ENCODE assay signal across 12 cellular contexts in the genomic region with DNA sequence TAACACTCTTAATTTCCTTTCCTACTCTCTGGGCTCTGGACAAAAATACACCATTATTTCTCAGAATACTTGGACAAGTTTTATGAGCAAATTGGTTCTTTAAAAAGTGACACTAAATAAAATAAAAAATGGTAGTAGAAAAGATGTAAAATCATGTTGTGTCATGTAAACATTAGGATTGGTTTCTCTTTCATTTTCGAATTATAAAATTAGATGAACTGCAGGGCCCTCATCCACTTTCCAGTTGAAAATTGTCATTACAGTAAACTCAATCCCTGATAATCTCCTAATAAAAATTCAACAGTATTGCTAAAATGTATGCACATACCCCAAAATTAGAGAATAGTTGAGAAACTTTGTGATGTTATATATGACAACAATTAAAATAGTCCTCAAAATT.
DNase-seq lines count a peak whose midpoint lies in the region; ATAC-seq and TF ChIP-seq lines count a peak whose summit lies in the region.
"Had no signal": no experiment of that assay in that cellular context is flagged by ENCODE, and none has a peak within 500 bp of the region (broad histone marks: within the 10 kb centered on the region; RNA-seq: fewer than 3 reads in every experiment).

No MANE protein-coding gene starts in this region.

- TF ChIP-seq EP300 in transverse colon (IDR thresholded peaks at IDR 0.05; ENCODE audit: low read depth) = no peak

- H3K4me3 ChIP-seq in CD4-positive, CD25-positive, alpha-beta regulatory T cell (ENCODE audit: low read depth, low read length) = peak overlapping the region; percentile 26
- H3K4me3 ChIP-seq in naive thymus-derived CD4-positive, alpha-beta T cell (ENCODE audit: low read length) = no peak overlapping the region
- H3K4me3 ChIP-seq in transverse colon = no peak overlapping the region

- H3K36me3 Mint-ChIP-seq in CD4-positive, CD25-positive, alpha-beta regulatory T cell = no peaks in the 10 kb centered on the region
- peaks cover 4% of the 10 kb centered on the region for H3K36me3 Mint-ChIP-seq in IgD-negative memory B cell
- H3K36me3 Mint-ChIP-seq in activated naive CD8-positive, alpha-beta T cell treated with anti-CD3 and anti-CD28 coated beads, Interleukin-2, amount 50 U/mL, for 24 hours (ENCODE audit: low read depth) = no peaks in the 10 kb centered on the region
- H3K36me3 Mint-ChIP-seq in naive thymus-derived CD4-positive, alpha-beta T cell = peaks cover 0 to 6% (median 0%) of the 10 kb centered on the region in 5 donors

- H3K27me3 Mint-ChIP-seq in CD4-positive, CD25-positive, alpha-beta regulatory T cell = no peaks in the 10 kb centered on the region
- no peaks in the 10 kb centered on the region for H3K27me3 Mint-ChIP-seq in IgD-negative memory B cell
- no peaks in the 10 kb centered on the region for H3K27me3 Mint-ChIP-seq in activated naive CD8-positive, alpha-beta T cell treated with anti-CD3 and anti-CD28 coated beads, Interleukin-2, amount 50 U/mL, for 24 hours
- H3K27me3 Mint-ChIP-seq in naive thymus-derived CD4-positive, alpha-beta T cell = peaks cover 0 to 5% (median 0%) of the 10 kb centered on the region in 5 donors

- WGBS in transverse colon (ENCODE audit: low coverage in 1 of 2), 2 donors = 24 to 33% methylated on average over 1 of the region's 1 CpG

- no peak for TF ChIP-seq POLR2A in transverse colon (IDR thresholded peaks at IDR 0.05)

- H3K9me3 ChIP-seq in CD4-positive, CD25-positive, alpha-beta regulatory T cell (ENCODE audit: control insufficient read depth in 2 of 2, low read length in 2 of 2) = no peaks in the 10 kb centered on the region
- no peaks in the 10 kb centered on the region for H3K9me3 ChIP-seq in naive thymus-derived CD4-positive, alpha-beta T cell (ENCODE audit: control insufficient read depth in 2 of 3, low read length in 3 of 3)
- H3K9me3 ChIP-seq in transverse colon = no peaks in the 10 kb centered on the region

- in situ Hi-C loops in transverse colon (cut with MboI; ENCODE audit: low pct_ligation_motif_present in 1 of 4, low pct_unique_long_range_greater_than_20kb in 1 of 4, low sequenced_read_pairs in 3 of 4) = loop anchor here in 2 of 4 donors (25.0 kb wide), 1 partner anchor 169 kb away; no protein-coding TSS in a partner anchor

- no peaks in the 10 kb centered on the region for H3K4me1 ChIP-seq in CD4-positive, CD25-positive, alpha-beta regulatory T cell (ENCODE audit: control insufficient read depth, insufficient read depth, low read length, poor library complexity, severe bottlenecking)
- no peaks in the 10 kb centered on the region for H3K4me1 ChIP-seq in naive thymus-derived CD4-positive, alpha-beta T cell (ENCODE audit: control insufficient read depth in 2 of 2, insufficient read depth in 2 of 2, low read length in 2 of 2)
- H3K4me1 ChIP-seq in transverse colon = peaks cover 0 to 14% (median 0%) of the 10 kb centered on the region in 4 donors

- POLR2A ChIA-PET in naive thymus-derived CD4-positive, alpha-beta T cell (lab: Charles Lee) = no interaction called here

- no peaks in the 10 kb centered on the region for H3K36me3 ChIP-seq in CD4-positive, CD25-positive, alpha-beta regulatory T cell (ENCODE audit: control insufficient read depth, insufficient read depth, low read length)
- H3K36me3 ChIP-seq in naive thymus-derived CD4-positive, alpha-beta T cell (ENCODE audit: control insufficient read depth in 2 of 3, insufficient read depth in 3 of 3, low read length in 3 of 3) = no peaks in the 10 kb centered on the region
- no peaks in the 10 kb centered on the region for H3K36me3 ChIP-seq in transverse colon

- no peak for ATAC-seq in CD4-positive, CD25-positive, alpha-beta regulatory T cell (ENCODE audit: low read depth in 2 of 2)
- ATAC-seq in activated naive CD8-positive, alpha-beta T cell treated with anti-CD3 and anti-CD28 coated beads, Interleukin-2, amount 50 U/mL, for 24 hours = no peak
- no peak for ATAC-seq in naive thymus-derived CD4-positive, alpha-beta T cell

- CTCF ChIA-PET in naive thymus-derived CD4-positive, alpha-beta T cell (lab: Charles Lee) = no interaction called here

- no peak for TF ChIP-seq CTCF in transverse colon (IDR thresholded peaks at IDR 0.05)

- no peaks in the 10 kb centered on the region for H3K27me3 ChIP-seq in CD4-positive, CD25-positive, alpha-beta regulatory T cell (ENCODE audit: control insufficient read depth, insufficient read depth, low read length)
- H3K27me3 ChIP-seq in naive thymus-derived CD4-positive, alpha-beta T cell (ENCODE audit: control insufficient read depth in 2 of 2, insufficient read depth in 2 of 2, low read length in 2 of 2) = no peaks in the 10 kb centered on the region
- H3K27me3 ChIP-seq in transverse colon = no peaks in the 10 kb centered on the region

- no peaks in the 10 kb centered on the region for H3K9me3 Mint-ChIP-seq in CD4-positive, CD25-positive, alpha-beta regulatory T cell
- H3K9me3 Mint-ChIP-seq in IgD-negative memory B cell = no peaks in the 10 kb centered on the region
- no peaks in the 10 kb centered on the region for H3K9me3 Mint-ChIP-seq in activated naive CD8-positive, alpha-beta T cell treated with anti-CD3 and anti-CD28 coated beads, Interleukin-2, amount 50 U/mL, for 24 hours
- H3K9me3 Mint-ChIP-seq in naive thymus-derived CD4-positive, alpha-beta T cell = no peaks in the 10 kb centered on the region
- H3K9me3 Mint-ChIP-seq: nephron had no signal

- H3K4me1 Mint-ChIP-seq in CD4-positive, CD25-positive, alpha-beta regulatory T cell = peaks cover 8 to 22% (median 14%) of the 10 kb centered on the region in 4 donors
- peaks cover 9 to 13% (median 10%) of the 10 kb centered on the region in 3 donors for H3K4me1 Mint-ChIP-seq in IgD-negative memory B cell
- peaks cover 17% of the 10 kb centered on the region for H3K4me1 Mint-ChIP-seq in activated naive CD8-positive, alpha-beta T cell treated with anti-CD3 and anti-CD28 coated beads, Interleukin-2, amount 50 U/mL, for 24 hours
- H3K4me1 Mint-ChIP-seq in naive thymus-derived CD4-positive, alpha-beta T cell = peaks cover 1 to 40% (median 11%) of the 10 kb centered on the region in 7 donors
- H3K4me1 Mint-ChIP-seq: nephron had no signal

- DNase-seq in CD4-positive, CD25-positive, alpha-beta regulatory T cell = peak in 1 of 3 donors; percentile 29
- DNase-seq in activated naive CD8-positive, alpha-beta T cell treated with anti-CD3 and anti-CD28 coated beads, Interleukin-2, amount 50 U/mL, for 24 hours = no peak
- DNase-seq in naive thymus-derived CD4-positive, alpha-beta T cell = no peak
- no peak for DNase-seq in Ammon's horn (ENCODE audit: low spot score)
- DNase-seq in LoVo (ENCODE audit: low spot score) = no peak
- no peak for DNase-seq in stimulated activated CD4-positive, alpha-beta T cell treated with anti-CD3 and anti-CD28 coated beads, Interleukin-2, amount 100 ng/mL, for 48 hours
- no peak for DNase-seq in transverse colon
- DNase-seq: DMS 273 treated with DMSO at 0.1 percent for 48 hours, islet precursor cell, NCI-H2081 treated with DMSO at 0.1 percent for 48 hours had no signal

- no peak overlapping the region for H3K4me3 Mint-ChIP-seq in CD4-positive, CD25-positive, alpha-beta regulatory T cell
- peak overlapping the region in 3 of 4 donors; percentile 21 to 83 (median 48) for H3K4me3 Mint-ChIP-seq in IgD-negative memory B cell
- peak overlapping the region; percentile 34 for H3K4me3 Mint-ChIP-seq in activated naive CD8-positive, alpha-beta T cell treated with anti-CD3 and anti-CD28 coated beads, Interleukin-2, amount 50 U/mL, for 24 hours
- peak overlapping the region in 8 of 10 donors; percentile 36 to 81 (median 61) for H3K4me3 Mint-ChIP-seq in naive thymus-derived CD4-positive, alpha-beta T cell
- H3K4me3 Mint-ChIP-seq: nephron had no signal

- intact Hi-C loops in naive thymus-derived CD4-positive, alpha-beta T cell (cut with micrococcal nuclease) = loop anchor here (2.0 to 10.0 kb wide), 8 partner anchors 65 to 1047 kb away; a partner anchor contains a TSS
- intact Hi-C loops in transverse colon (cut with DNase I; ENCODE audit: low total_unique reads) = no loop called here

- no peak overlapping the region for H3K27ac ChIP-seq in CD4-positive, CD25-positive, alpha-beta regulatory T cell (ENCODE audit: insufficient read depth, low read length, poor library complexity, severe bottlenecking)
- H3K27ac ChIP-seq in naive thymus-derived CD4-positive, alpha-beta T cell (ENCODE audit: low read depth, low read length) = no peak overlapping the region
- no peak overlapping the region for H3K27ac ChIP-seq in transverse colon

- peak overlapping the region in 1 of 3 donors; percentile 48 for H3K27ac Mint-ChIP-seq in CD4-positive, CD25-positive, alpha-beta regulatory T cell
- H3K27ac Mint-ChIP-seq in IgD-negative memory B cell = no peak overlapping the region
- H3K27ac Mint-ChIP-seq in activated naive CD8-positive, alpha-beta T cell treated with anti-CD3 and anti-CD28 coated beads, Interleukin-2, amount 50 U/mL, for 24 hours = no peak overlapping the region
- peak overlapping the region in 6 of 9 donors; percentile 42 to 90 (median 56) for H3K27ac Mint-ChIP-seq in naive thymus-derived CD4-positive, alpha-beta T cell
- H3K27ac Mint-ChIP-seq: nephron had no signal

Comparison
In these comparisons a context has a peak if more than half of its experiments do, and no peak if none do; other contexts are left out.
1. H3K27ac Mint-ChIP-seq: peak in naive thymus-derived CD4-positive, alpha-beta T cell (6 of 9); none in IgD-negative memory B cell (0 of 3) and activated naive CD8-positive, alpha-beta T cell treated with anti-CD3 and anti-CD28 coated beads, Interleukin-2, amount 50 U/mL, for 24 hours (single experiment).
2. H3K4me3 Mint-ChIP-seq: peak in IgD-negative memory B cell (3 of 4), activated naive CD8-positive, alpha-beta T cell treated with anti-CD3 and anti-CD28 coated beads, Interleukin-2, amount 50 U/mL, for 24 hours (single experiment) and naive thymus-derived CD4-positive, alpha-beta T cell (8 of 10); none in CD4-positive, CD25-positive, alpha-beta regulatory T cell (0 of 4).